Comparison of ENCODE assay signal across 10 cellular contexts in the genomic region with DNA sequence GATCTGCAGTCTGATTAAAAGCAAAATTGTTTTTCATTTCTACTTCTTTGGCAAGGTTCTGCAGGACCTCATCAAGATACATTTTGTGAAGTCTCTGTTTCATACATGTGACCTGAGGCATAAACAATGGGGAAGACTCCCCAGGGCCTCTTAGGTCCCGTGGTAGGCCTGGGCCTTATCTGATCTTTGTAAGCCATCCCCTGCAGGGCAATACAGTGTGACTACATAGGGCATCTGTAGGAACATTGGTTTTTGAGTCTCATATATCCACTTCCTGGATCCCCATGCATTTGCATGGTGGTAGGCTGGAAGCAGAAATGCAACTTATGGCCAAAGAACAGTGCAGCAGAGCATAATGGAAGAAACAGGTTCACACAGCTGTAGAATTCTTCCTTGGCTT. TPM values are rescaled to one million over a fixed set of nuclear protein-coding genes. Genes with fewer than 3 reads are reported as not detected.
A peak's percentile ranks its signal among the peaks of the same experiment; 100 is the strongest.
DNase-seq lines count a peak whose midpoint lies in the region; TF ChIP-seq lines count a peak whose summit lies in the region.
"Had no signal": no experiment of that assay in that cellular context is flagged by ENCODE, and none has a peak within 500 bp of the region (broad histone marks: within the 10 kb centered on the region; RNA-seq: fewer than 3 reads in every experiment).

No MANE protein-coding gene starts in this region.

- H3K36me3 ChIP-seq in MM.1S (replicated peaks; ENCODE audit: insufficient read depth, low read length), result no peaks in the 10 kb centered on the region

- POLR2A ChIA-PET in HEK293T (lab: Yijun Ruan, JAX), result no interaction called here

- DNase-seq in NCI-H82 (lab: John Stamatoyannopoulos, UW) (peak; percentile 67), NCI-H82 treated with DMSO at 0.1 percent for 48 hours (lab: John Stamatoyannopoulos, UW; ENCODE audit: unreplicated experiment) (no peak), HEK293T (ENCODE audit: extremely low spot score) (peak; percentile 46), MM.1S (peak; percentile 58), osteocyte (ENCODE audit: extremely low spot score, unreplicated experiment) (no peak), HPDE6-E6E7 (ENCODE audit: extremely low spot score) (no peak), NCI-H345 (lab: John Stamatoyannopoulos, UW) (no peak), SHP77 (lab: John Stamatoyannopoulos, UW) (no peak)
- DNase-seq: NCI-H1436 treated with DMSO at 0.1 percent for 48 hours had no signal

- H2AFZ ChIP-seq in MM.1S (ENCODE audit: low read length), result peak overlapping the region; percentile 12; the same call in 1 of the 2 replicates

- H3K9me2 ChIP-seq in MM.1S (replicated peaks; ENCODE audit: insufficient read depth, low read length), result no peaks in the 10 kb centered on the region

- H3K27me3 Mint-ChIP-seq in osteocyte (ENCODE audit: unreplicated experiment), result no peaks in the 10 kb centered on the region

- CTCF ChIA-PET in HEK293T (lab: Yijun Ruan, JAX), result no interaction called here

- H3K27ac ChIP-seq in MM.1S (ENCODE audit: low read length), result peak overlapping the region; percentile 53; the same call in 1 of the 2 replicates
- H3K27ac ChIP-seq: A549 had no signal

- peaks cover 80% of the 10 kb centered on the region for H3K4me1 Mint-ChIP-seq in osteocyte (ENCODE audit: unreplicated experiment)

- H3K4me3 Mint-ChIP-seq in osteocyte (ENCODE audit: unreplicated experiment), result no peak overlapping the region

- H3K27ac Mint-ChIP-seq in osteocyte (ENCODE audit: unreplicated experiment), result peak overlapping the region; percentile 55

- H3K4me3 ChIP-seq in MM.1S (ENCODE audit: low read length), result no peak overlapping the region
- H3K4me3 ChIP-seq: A549 had no signal

- no peaks in the 10 kb centered on the region for H3K9me3 Mint-ChIP-seq in osteocyte (ENCODE audit: unreplicated experiment)

- peaks cover 29% of the 10 kb centered on the region for H3K79me2 ChIP-seq in MM.1S (ENCODE audit: low read length)

- H3K9ac ChIP-seq in MM.1S (ENCODE audit: low read length), result no peak overlapping the region

- H3K9me3 ChIP-seq in MM.1S (replicated peaks; ENCODE audit: insufficient read depth, low read length), result no peaks in the 10 kb centered on the region
- H3K9me3 ChIP-seq: A549 had no signal

- H3F3A ChIP-seq in MM.1S (ENCODE audit: insufficient read depth, low read length), result peaks cover 29% of the 10 kb centered on the region

- no peak for TF ChIP-seq CTCF in MM.1S (IDR thresholded peaks at IDR 0.05; ENCODE audit: low read length)
- no peak for TF ChIP-seq CTCF in osteocyte (IDR thresholded peaks at IDR 0.05)

- peak overlapping the region; percentile 33; the same call in 1 of the 2 replicates for H3K4me2 ChIP-seq in MM.1S (ENCODE audit: low read depth, low read length)
- H3K4me2 ChIP-seq: A549 had no signal

- H3K36me3 Mint-ChIP-seq in osteocyte (ENCODE audit: unreplicated experiment), result peaks cover 3% of the 10 kb centered on the region

- peaks cover 46% of the 10 kb centered on the region for H3K4me1 ChIP-seq in MM.1S (ENCODE audit: low read length)
- H3K4me1 ChIP-seq: A549 had no signal

- no peaks in the 10 kb centered on the region for H3K27me3 ChIP-seq in MM.1S (replicated peaks; ENCODE audit: insufficient read depth, low read length)

- no peaks in the 10 kb centered on the region for H4K20me1 ChIP-seq in MM.1S (ENCODE audit: insufficient read depth, low read length)

TF ChIP-seq in HEK293T, 16 proteins besides CTCF, POLR2A, EP300 and RAD21:
- TF ChIP-seq, protein P1, sequence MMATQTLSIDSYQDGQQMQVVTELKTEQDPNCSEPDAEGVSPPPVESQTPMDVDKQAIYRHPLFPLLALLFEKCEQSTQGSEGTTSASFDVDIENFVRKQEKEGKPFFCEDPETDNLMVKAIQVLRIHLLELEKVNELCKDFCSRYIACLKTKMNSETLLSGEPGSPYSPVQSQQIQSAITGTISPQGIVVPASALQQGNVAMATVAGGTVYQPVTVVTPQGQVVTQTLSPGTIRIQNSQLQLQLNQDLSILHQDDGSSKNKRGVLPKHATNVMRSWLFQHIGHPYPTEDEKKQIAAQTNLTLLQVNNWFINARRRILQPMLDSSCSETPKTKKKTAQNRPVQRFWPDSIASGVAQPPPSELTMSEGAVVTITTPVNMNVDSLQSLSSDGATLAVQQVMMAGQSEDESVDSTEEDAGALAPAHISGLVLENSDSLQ (IDR thresholded peaks at IDR 0.05), result no peak
- TF ChIP-seq HDGF (IDR thresholded peaks at IDR 0.05; ENCODE audit: borderline replicate concordance) (no peak), ARNT (IDR thresholded peaks at IDR 0.05) (no peak), ZNF384 (IDR thresholded peaks at IDR 0.05) (no peak), BHLHE40 (IDR thresholded peaks at IDR 0.05; ENCODE audit: borderline replicate concordance) (no peak), ELF4 (IDR thresholded peaks at IDR 0.05) (0 out of 2 replicates have a peak, but pooled peaks have one; percentile 18)
TF ChIP-seq in HEK293T: peak in this region for 1.

RNA-seq across cellular contexts. Expression of a gene that starts 6.0 kb away (rescaled TPM):
- total RNA-seq in osteocyte, result 34.4 and 37.1 TPM in 2 replicates

Comparison
In these comparisons a context has a peak if more than half of its experiments do, and no peak if none do; other contexts are left out.
1. DNase-seq: peak in NCI-H82 (single experiment), HEK293T (single experiment) and MM.1S (single experiment); none in NCI-H82 treated with DMSO at 0.1 percent for 48 hours (single experiment), osteocyte (single experiment), HPDE6-E6E7 (single experiment), NCI-H345 (single experiment) and SHP77 (0 of 2).